ENCODE assay signal across 18 cellular contexts in the genomic region with DNA sequence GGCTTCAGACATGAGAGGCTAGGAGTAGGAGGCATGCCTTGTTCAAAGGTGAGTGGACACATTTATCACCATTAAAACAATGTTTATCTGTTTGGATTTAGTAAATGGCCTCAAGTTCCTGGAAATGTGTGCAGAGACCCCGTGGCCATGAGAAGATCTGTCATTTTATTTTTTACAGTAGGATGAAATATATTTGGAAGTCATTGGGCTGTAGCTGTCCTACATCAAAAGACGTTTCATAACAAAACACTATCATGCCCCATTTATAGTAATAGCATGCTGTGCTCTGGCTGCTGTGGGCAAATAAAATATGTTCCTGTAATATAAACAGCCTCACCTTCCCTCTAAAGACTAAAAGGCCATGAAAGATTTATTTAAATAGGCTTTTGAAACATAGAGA.
"Had no signal": no experiment of that assay in that cellular context is flagged by ENCODE, and none has a peak within 500 bp of the region (broad histone marks: within the 10 kb centered on the region; RNA-seq: fewer than 3 reads in every experiment).

No MANE protein-coding gene starts in this region.

- H3K4me1 ChIP-seq: spleen had no signal

- H3K4me3 ChIP-seq: heart right ventricle, spleen, thyroid gland had no signal

- H3K36me3 ChIP-seq: heart right ventricle, spleen, thyroid gland had no signal

- H3K36me3 Mint-ChIP-seq: immature natural killer cell had no signal

- DNase-seq: activated CD4-positive, alpha-beta memory T cell treated with anti-CD3 and anti-CD28 coated beads, Interleukin-2, amount 10 ng/mL, durations not matched to agents 7 days and 5 days; activated CD4-positive, alpha-beta T cell treated with anti-CD3 and anti-CD28 coated beads, Interleukin-2, amount 10 ng/mL, durations not matched to agents 24 days and 14 days; activated effector memory CD4-positive, alpha-beta T cell treated with anti-CD3 and anti-CD28 coated beads, Interleukin-2, amount 50 U/mL, for 16 hours; activated naive CD4-positive, alpha-beta T cell treated with anti-CD3 and anti-CD28 coated beads, Interleukin-2, amount 50 U/mL, for 16 hours; activated naive CD8-positive, alpha-beta T cell treated with anti-CD3 and anti-CD28 coated beads, Interleukin-2, amount 50 U/mL, for 24 hours; activated T-cell treated with anti-CD3 and anti-CD28 coated beads, Interleukin-2, amount 50 U/mL, for 72 hours; heart right ventricle; immature natural killer cell; kidney glomerular epithelial cell; posterior cingulate gyrus; retina; spleen; stimulated activated CD4-positive, alpha-beta T cell treated with anti-CD3 and anti-CD28 coated beads, Interleukin-4, amount 100 ng/mL, for 1 hour; stimulated activated naive CD8-positive, alpha-beta T cell treated with anti-CD3 and anti-CD28 coated beads, Interleukin-15, Interleukin-2, amounts not matched to agents 100 U/mL and 50 U/mL, for 24 hours; substantia nigra; thyroid gland had no signal

- H3K27me3 ChIP-seq: thyroid gland had no signal

- H3K9me3 ChIP-seq: thyroid gland had no signal

- H3K4me3 Mint-ChIP-seq: activated CD4-positive, alpha-beta memory T cell treated with anti-CD3 and anti-CD28 coated beads, Interleukin-2, amount 10 ng/mL, durations not matched to agents 7 days and 5 days; activated CD4-positive, alpha-beta T cell treated with anti-CD3 and anti-CD28 coated beads, Interleukin-2, amount 10 ng/mL, durations not matched to agents 24 days and 14 days; activated naive CD8-positive, alpha-beta T cell treated with anti-CD3 and anti-CD28 coated beads, Interleukin-2, amount 50 U/mL, for 24 hours; activated T-cell treated with anti-CD3 and anti-CD28 coated beads, Interleukin-2, amount 50 U/mL, for 72 hours; immature natural killer cell had no signal

- H3K4me1 Mint-ChIP-seq: activated CD4-positive, alpha-beta memory T cell treated with anti-CD3 and anti-CD28 coated beads, Interleukin-2, amount 10 ng/mL, durations not matched to agents 7 days and 5 days; activated CD4-positive, alpha-beta T cell treated with anti-CD3 and anti-CD28 coated beads, Interleukin-2, amount 10 ng/mL, durations not matched to agents 24 days and 14 days; activated naive CD8-positive, alpha-beta T cell treated with anti-CD3 and anti-CD28 coated beads, Interleukin-2, amount 50 U/mL, for 24 hours; immature natural killer cell had no signal

- H3K27ac Mint-ChIP-seq: activated CD4-positive, alpha-beta memory T cell treated with anti-CD3 and anti-CD28 coated beads, Interleukin-2, amount 10 ng/mL, durations not matched to agents 7 days and 5 days; activated CD4-positive, alpha-beta T cell treated with anti-CD3 and anti-CD28 coated beads, Interleukin-2, amount 10 ng/mL, durations not matched to agents 24 days and 14 days; activated naive CD8-positive, alpha-beta T cell treated with anti-CD3 and anti-CD28 coated beads, Interleukin-2, amount 50 U/mL, for 24 hours; activated T-cell treated with anti-CD3 and anti-CD28 coated beads, Interleukin-2, amount 50 U/mL, for 72 hours; immature natural killer cell had no signal

- H3K27ac ChIP-seq: epithelial cell of prostate, heart right ventricle, spleen, thyroid gland had no signal

- ATAC-seq: activated CD4-positive, CD25-positive, alpha-beta regulatory T cell treated with anti-CD3 and anti-CD28 coated beads, Interleukin-2, amount 50 U/mL, for 24 hours; activated naive CD8-positive, alpha-beta T cell treated with anti-CD3 and anti-CD28 coated beads, Interleukin-2, amount 50 U/mL, for 24 hours; activated T-cell treated with anti-CD3 and anti-CD28 coated beads, Interleukin-2, amount 50 U/mL, for 72 hours; stimulated activated naive CD8-positive, alpha-beta T cell treated with anti-CD3 and anti-CD28 coated beads, Interleukin-15, Interleukin-2, amounts not matched to agents 100 U/mL and 50 U/mL, for 24 hours had no signal
